17 cellular contexts compared by ENCODE assay signal in the genomic region with DNA sequence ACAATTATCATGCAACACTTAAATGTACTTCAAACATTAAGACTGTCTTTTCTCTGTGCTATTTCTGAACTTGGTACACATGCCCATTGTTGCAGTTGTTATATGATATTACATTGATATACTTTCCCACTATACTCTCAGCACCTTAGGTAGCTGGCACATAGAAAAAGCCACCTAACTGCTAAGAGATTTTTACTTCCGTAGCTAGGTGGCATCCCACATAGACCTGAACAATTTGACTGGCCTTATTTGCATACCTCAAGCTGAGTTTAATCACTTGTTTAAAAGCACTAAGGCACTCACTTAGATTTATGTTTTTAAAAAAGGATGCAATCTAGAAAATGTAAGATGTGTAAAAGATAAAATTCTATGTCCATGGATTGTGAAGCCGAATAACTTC.
DNase-seq lines count a peak whose midpoint lies in the region; ATAC-seq, FAIRE-seq and TF ChIP-seq lines count a peak whose summit lies in the region.
"Had no signal": no experiment of that assay in that cellular context is flagged by ENCODE, and none has a peak within 500 bp of the region (broad histone marks: within the 10 kb centered on the region; RNA-seq: fewer than 3 reads in every experiment).

No MANE protein-coding gene starts in this region.

- TF ChIP-seq CTCF in left ventricle myocardium inferior (IDR thresholded peaks at IDR 0.05; ENCODE audit: borderline replicate concordance) = no peak

- H3K9me3 ChIP-seq in left ventricle myocardium inferior (replicated peaks) = no peaks in the 10 kb centered on the region
- H3K9me3 ChIP-seq: upper lobe of left lung had no signal

- no peak overlapping the region for H3K4me3 ChIP-seq in left ventricle myocardium inferior
- H3K4me3 ChIP-seq: upper lobe of left lung had no signal

- H3K4me1 ChIP-seq in left ventricle myocardium inferior = no peaks in the 10 kb centered on the region
- H3K4me1 ChIP-seq: upper lobe of left lung had no signal

- peak; percentile 41 for FAIRE-seq in GM12891 (lab: Jason Lieb, UNC)

- no peaks in the 10 kb centered on the region for H3K27me3 ChIP-seq in left ventricle myocardium inferior (ENCODE audit: low read depth)
- H3K27me3 ChIP-seq: upper lobe of left lung had no signal

- H3K27ac ChIP-seq in left ventricle myocardium inferior (replicated peaks) = no peak overlapping the region
- H3K27ac ChIP-seq: upper lobe of left lung had no signal

- no peak for TF ChIP-seq POLR2A in GM12891 (IDR thresholded peaks at IDR 0.05; ENCODE audit: low read depth, low read length)

- no peaks in the 10 kb centered on the region for H3K36me3 ChIP-seq in left ventricle myocardium inferior
- H3K36me3 ChIP-seq: upper lobe of left lung had no signal

- ATAC-seq in GM19468 (IDR thresholded peaks at IDR 0.05; ENCODE audit: extremely low read depth, unreplicated experiment) = peak; percentile 42
- peak; percentile 41 for ATAC-seq in HG02970 (IDR thresholded peaks at IDR 0.05; ENCODE audit: low FRiP score, unreplicated experiment)
- ATAC-seq: esophagus mucosa had no signal

- DNase-seq in GM12891 (ENCODE audit: insufficient read length, low spot score) (no peak), NCI-H1048 (lab: John Stamatoyannopoulos, UW) (peak; percentile 23), occipital lobe (lab: John Stamatoyannopoulos, UW) (no peak), GM19238 (ENCODE audit: insufficient read length, low spot score) (no peak), NCI-H748 treated with DMSO at 0.1 percent for 48 hours (lab: John Stamatoyannopoulos, UW) (no peak), left ventricle myocardium inferior (no peak)
- DNase-seq: activated CD4-positive, alpha-beta memory T cell treated with anti-CD3 and anti-CD28 coated beads for 36 hours; activated naive CD4-positive, alpha-beta T cell treated with anti-CD3 and anti-CD28 coated beads, Interleukin-2, amount 10 ng/mL, durations not matched to agents 7 days and 5 days; central memory CD4-positive, alpha-beta T cell; IMR-90; NCI-H2029 treated with DMSO at 0.1 percent for 48 hours; OCI-M1; T-helper 2 cell; upper lobe of left lung had no signal

- intact Hi-C loops in left ventricle myocardium inferior (cut with micrococcal nuclease) = no loop called here

TF ChIP-seq in GM12891, 5 proteins besides CTCF, POLR2A, EP300 and RAD21:
- TF ChIP-seq POLR2AphosphoS5 (IDR thresholded peaks at IDR 0.05; ENCODE audit: low read depth, low read length) = no peak
- no peak for TF ChIP-seq PAX5 (IDR thresholded peaks at IDR 0.05; ENCODE audit: insufficient read depth, low read length, severe bottlenecking)
- no peak for TF ChIP-seq SPI1 (IDR thresholded peaks at IDR 0.05; ENCODE audit: low read depth, low read length)
- no peak for TF ChIP-seq TAF1 (IDR thresholded peaks at IDR 0.05; ENCODE audit: low read depth, low read length)
- TF ChIP-seq POU2F2 (IDR thresholded peaks at IDR 0.05; ENCODE audit: low read depth, low read length) = no peak
TF ChIP-seq in GM12891: peak in this region for 0.
